In genomic region chr10:94546058-94546595, GRCh38 we compare ENCODE assay signal across 8 cellular contexts. TPM values are rescaled to one million over a fixed set of nuclear protein-coding genes. Genes with fewer than 3 reads are reported as not detected.
DNase-seq lines count a peak whose midpoint lies in the region; ATAC-seq, FAIRE-seq and TF ChIP-seq lines count a peak whose summit lies in the region.

No MANE protein-coding gene starts in this region.

- CTCF ChIA-PET in CD8-positive, alpha-beta T cell (lab: Charles Lee), result no interaction called here
- CTCF ChIA-PET in T-cell (lab: Charles Lee), result interaction anchor here in 1 of 2 donors (0.6 kb wide), 1 partner anchor 185 kb away, joined by 3 read pairs; no protein-coding TSS in a partner anchor

- peaks cover 13% of the 10 kb centered on the region for H3K36me3 Mint-ChIP-seq in CD8-positive, alpha-beta T cell
- H3K36me3 Mint-ChIP-seq in T-cell, result no peaks in the 10 kb centered on the region
- H3K36me3 Mint-ChIP-seq in naive thymus-derived CD8-positive, alpha-beta T cell, result peaks cover 0 to 2% (median 0%) of the 10 kb centered on the region in 3 donors

- peak; percentile 23 for FAIRE-seq in GM19239 (lab: Jason Lieb, UNC)

- H3K4me1 ChIP-seq in CD8-positive, alpha-beta T cell (ENCODE audit: insufficient read depth, low read length), result peaks cover 18% of the 10 kb centered on the region
- H3K4me1 ChIP-seq in esophagus squamous epithelium, result peaks cover 6 to 21% (median 14%) of the 10 kb centered on the region in 3 donors

- no peak for TF ChIP-seq CTCF in CD8-positive, alpha-beta T cell (IDR thresholded peaks at IDR 0.05)
- TF ChIP-seq CTCF in esophagus squamous epithelium (IDR thresholded peaks at IDR 0.05), result no peak

- H3K9me3 ChIP-seq in CD8-positive, alpha-beta T cell (ENCODE audit: low read length), result no peaks in the 10 kb centered on the region
- no peaks in the 10 kb centered on the region for H3K9me3 ChIP-seq in esophagus squamous epithelium

- no peaks in the 10 kb centered on the region for H3K9me3 Mint-ChIP-seq in CD8-positive, alpha-beta T cell
- no peaks in the 10 kb centered on the region for H3K9me3 Mint-ChIP-seq in T-cell
- H3K9me3 Mint-ChIP-seq in naive thymus-derived CD8-positive, alpha-beta T cell, result no peaks in the 10 kb centered on the region

- no peaks in the 10 kb centered on the region for H3K27me3 ChIP-seq in CD8-positive, alpha-beta T cell (ENCODE audit: insufficient read depth, low read length)
- no peaks in the 10 kb centered on the region for H3K27me3 ChIP-seq in esophagus squamous epithelium

- peak overlapping the region; percentile 71 for H3K27ac ChIP-seq in CD8-positive, alpha-beta T cell (ENCODE audit: low read depth, low read length)
- H3K27ac ChIP-seq in esophagus squamous epithelium, result peak overlapping the region; percentile 75 to 83 (median 82)

- H3K36me3 ChIP-seq in CD8-positive, alpha-beta T cell (ENCODE audit: insufficient read depth, low read length), result no peaks in the 10 kb centered on the region
- H3K36me3 ChIP-seq in esophagus squamous epithelium, result no peaks in the 10 kb centered on the region

- peak in 1 of 7 experiments; percentile 22 for DNase-seq in CD8-positive, alpha-beta T cell
- no peak for DNase-seq in GM19239 (ENCODE audit: insufficient read length, low spot score)
- DNase-seq in HS-27A (ENCODE audit: low read depth), result peak; percentile 9
- DNase-seq in T-cell, result peak in 3 of 34 experiments; percentile 1 to 2 (median 2)
- no peak for DNase-seq in esophagus squamous epithelium (lab: John Stamatoyannopoulos, UW)
- peak in 2 of 10 donors; percentile 10 to 15 for DNase-seq in naive thymus-derived CD8-positive, alpha-beta T cell
- no peak for DNase-seq in hippocampal formation (lab: John Stamatoyannopoulos, UW)
- no peak for DNase-seq in HK-2 (ENCODE audit: unreplicated experiment)

- peaks cover 23% of the 10 kb centered on the region for H3K4me1 Mint-ChIP-seq in CD8-positive, alpha-beta T cell (ENCODE audit: low read depth)
- H3K4me1 Mint-ChIP-seq in T-cell, result peaks cover 22 to 26% (median 24%) of the 10 kb centered on the region in 3 donors
- H3K4me1 Mint-ChIP-seq in naive thymus-derived CD8-positive, alpha-beta T cell, result peaks cover 15 to 24% (median 23%) of the 10 kb centered on the region in 4 donors

- POLR2A ChIA-PET in CD8-positive, alpha-beta T cell (lab: Charles Lee), result no interaction called here
- POLR2A ChIA-PET in T-cell (lab: Charles Lee), result interaction anchor here in 1 of 2 donors (0.6 kb wide), 2 partner anchors 10 to 1050 kb away, joined by 3 read pairs; partner anchors contain the start of gene CEP55
- POLR2A ChIA-PET in naive thymus-derived CD8-positive, alpha-beta T cell (lab: Charles Lee), result no interaction called here

- no peak for ATAC-seq in CD8-positive, alpha-beta T cell
- no peak for ATAC-seq in T-cell (replicated peaks in 1 of 4)
- peak in 1 of 2 donors; percentile 8 for ATAC-seq in naive thymus-derived CD8-positive, alpha-beta T cell

- H3K4me3 ChIP-seq in CD8-positive, alpha-beta T cell (ENCODE audit: low read depth, low read length), result peak overlapping the region; percentile 90
- H3K4me3 ChIP-seq in esophagus squamous epithelium, result peak overlapping the region; percentile 73 to 92 (median 79)

- H3K4me3 Mint-ChIP-seq in CD8-positive, alpha-beta T cell, result peak overlapping the region; percentile 93
- H3K4me3 Mint-ChIP-seq in T-cell, result peak overlapping the region; percentile 90 to 98 (median 96)
- peak overlapping the region; percentile 89 to 100 (median 94) for H3K4me3 Mint-ChIP-seq in naive thymus-derived CD8-positive, alpha-beta T cell

- peak overlapping the region; percentile 93 for H3K27ac Mint-ChIP-seq in CD8-positive, alpha-beta T cell
- H3K27ac Mint-ChIP-seq in T-cell, result peak overlapping the region; percentile 77 to 90
- H3K27ac Mint-ChIP-seq in naive thymus-derived CD8-positive, alpha-beta T cell, result peak overlapping the region; percentile 82 to 95 (median 90)

- WGBS in esophagus squamous epithelium, 2 donors, result 0 to 1% methylated on average over 21 of the region's 21 CpGs

- no peak for TF ChIP-seq POLR2A in esophagus squamous epithelium (IDR thresholded peaks at IDR 0.05)

- intact Hi-C loops in CD8-positive, alpha-beta T cell (cut with DNase I, micrococcal nuclease), result loop anchor here (2.0 to 10.0 kb wide), 5 partner anchors 181 to 1699 kb away; partner anchors contain the start of genes NOC3L (in 2 of the 2), CEP55 (in 1 of the 2), EXOC6 (in 1 of the 2) and TCTN3 (in 1 of the 2)
- intact Hi-C loops in esophagus squamous epithelium (cut with DNase I), result no loop called here

- H3K27me3 Mint-ChIP-seq in CD8-positive, alpha-beta T cell (ENCODE audit: low read depth), result no peaks in the 10 kb centered on the region
- H3K27me3 Mint-ChIP-seq in T-cell, result peaks cover 0 to 3% of the 10 kb centered on the region in 2 donors
- H3K27me3 Mint-ChIP-seq in naive thymus-derived CD8-positive, alpha-beta T cell, result peaks cover 0 to 17% (median 2%) of the 10 kb centered on the region in 5 donors

RNA-seq across cellular contexts. Expression of gene HELLS, which starts 0.5 kb away (rescaled TPM):
- 1 to 10 TPM; 8.7 to 9.1 TPM for total RNA-seq in CD8-positive, alpha-beta T cell
- total RNA-seq in T-cell (10 to 100 TPM in 4 of 5 donors, 1 to 10 TPM in 1; 8.3 to 21.4 (median 13.0) TPM), esophagus squamous epithelium (10 to 100 TPM; 16.8 to 90.8 (median 35.6) TPM)
- total RNA-seq in naive thymus-derived CD8-positive, alpha-beta T cell, result 1 to 10 TPM; 6.6 to 7.8 TPM
- polyA plus RNA-seq in naive thymus-derived CD8-positive, alpha-beta T cell, result 1 to 10 TPM; 5.3 to 6.3 (median 5.7) TPM
